7 cellular contexts compared by ENCODE assay signal in the genomic region with DNA sequence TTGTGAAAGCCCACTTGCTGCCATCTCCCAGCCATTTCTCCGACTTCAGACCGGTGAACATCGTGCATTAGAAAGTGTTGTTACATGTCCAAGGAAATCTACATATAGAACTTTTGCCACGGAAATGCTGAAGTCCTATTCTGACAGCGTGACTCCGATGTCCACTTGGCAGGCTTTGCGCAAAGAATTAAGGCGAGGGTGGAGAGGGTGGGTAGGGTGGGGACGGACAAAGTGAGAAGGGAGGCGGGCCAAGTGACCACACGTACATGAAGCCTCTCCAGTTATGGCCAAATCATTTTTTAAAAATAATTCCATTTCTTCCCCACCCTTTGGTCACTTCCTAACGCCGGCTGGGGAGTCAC. TPM values are rescaled to one million over a fixed set of nuclear protein-coding genes. Genes with fewer than 3 reads are reported as not detected.
DNase-seq lines count a peak whose midpoint lies in the region; ATAC-seq and TF ChIP-seq lines count a peak whose summit lies in the region.

No MANE protein-coding gene starts in this region.

- peak overlapping the region; percentile 87 for H2AFZ ChIP-seq in hepatocyte

- H3K9me3 ChIP-seq in HEK293 (ENCODE audit: control insufficient read depth, insufficient read depth, low read depth, low read length) (no peaks in the 10 kb centered on the region), hepatocyte (ENCODE audit: low read depth) (no peaks in the 10 kb centered on the region), spleen (no peaks in the 10 kb centered on the region)

- TF ChIP-seq POLR2A in spleen (IDR thresholded peaks at IDR 0.05) = no peak

- H3K4me3 ChIP-seq in HEK293 (ENCODE audit: low read depth, low read length) (peak overlapping the region; percentile 92), hepatocyte (peak overlapping the region; percentile 65), spleen (peak overlapping the region; percentile 67 to 95 (median 80))

- DNase-seq in hepatocyte (ENCODE audit: low spot score) (no peak), spleen (no peak), NCI-H446 treated with DMSO at 0.1 percent for 48 hours (lab: John Stamatoyannopoulos, UW) (no peak), dermis blood vessel endothelial cell (no peak)

- no peak for TF ChIP-seq CTCF in HEK293 (tag by site-specific recombination; IDR thresholded peaks at IDR 0.05)
- no peak for TF ChIP-seq CTCF in VCaP (conservative IDR thresholded peaks at IDR 0.05)
- no peak for TF ChIP-seq CTCF in hepatocyte (IDR thresholded peaks at IDR 0.05; ENCODE audit: poor library complexity)
- TF ChIP-seq CTCF in spleen (IDR thresholded peaks at IDR 0.05 in 8 of 11, conservative IDR thresholded peaks at IDR 0.05 in 3 of 11) = no peak

- WGBS in hepatocyte (ENCODE audit: low lambda C conversion rate, missing lambda C conversion rate) = 4% methylated on average over 11 of the region's 13 CpGs
- 1 to 3% (median 1%) methylated on average over 13 of the region's 13 CpGs for WGBS in spleen, 5 donors

- H3K79me2 ChIP-seq in hepatocyte = peaks cover 38% of the 10 kb centered on the region

- intact Hi-C loops in spleen (cut with DNase I; ENCODE audit: low total_unique reads) = no loop called here

- ATAC-seq in HG03469 (IDR thresholded peaks at IDR 0.05; ENCODE audit: unreplicated experiment) = no peak

- CTCF ChIA-PET in HEK293 (lab: Yijun Ruan, JAX) = interaction anchor here (0.6 to 8.9 kb wide), 6 partner anchors 9 to 195 kb away, joined by 3 to 98 read pairs (median 6); a partner anchor contains a TSS

- H3K9me2 ChIP-seq in hepatocyte (replicated peaks; ENCODE audit: insufficient read depth) = no peaks in the 10 kb centered on the region

- POLR2A ChIA-PET in HEK293 (lab: Yijun Ruan, JAX) = interaction anchor here (0.5 to 2.3 kb wide), 13 partner anchors 10 to 906 kb away, joined by 3 to 31 read pairs (median 5); a partner anchor contains a TSS

- H3K36me3 ChIP-seq in HEK293 (ENCODE audit: control insufficient read depth in 2 of 2, insufficient read depth in 1 of 2, low read length in 2 of 2) = peaks cover 0 to 6% of the 10 kb centered on the region in 2 experiments; a peak in 1 of 3 replicates
- H3K36me3 ChIP-seq in hepatocyte (replicated peaks; ENCODE audit: insufficient read depth, low read depth) = no peaks in the 10 kb centered on the region
- no peaks in the 10 kb centered on the region for H3K36me3 ChIP-seq in spleen

- H3K4me1 ChIP-seq in HEK293 (ENCODE audit: control insufficient read depth, insufficient read depth, low read length) (no peaks in the 10 kb centered on the region), hepatocyte (ENCODE audit: insufficient read depth) (peaks cover 10% of the 10 kb centered on the region), spleen (peaks cover 13 to 56% (median 34%) of the 10 kb centered on the region in 6 donors)

- H4K20me1 ChIP-seq in hepatocyte (ENCODE audit: insufficient read depth, poor library complexity, severe bottlenecking) = no peaks in the 10 kb centered on the region

- H3K27ac ChIP-seq in HEK293 (ENCODE audit: extremely low read depth, low read depth, low read length) (no peak overlapping the region), VCaP (peak overlapping the region; percentile 61; the same call in 1 of the 2 replicates), hepatocyte (peak overlapping the region; percentile 78), spleen (peak overlapping the region; percentile 75 to 89 (median 86))

- H3K4me2 ChIP-seq in hepatocyte = peak overlapping the region; percentile 85

- H3K27me3 ChIP-seq in hepatocyte = peaks cover 10% of the 10 kb centered on the region
- peaks cover 0 to 29% (median 0%) of the 10 kb centered on the region in 7 donors for H3K27me3 ChIP-seq in spleen (replicated peaks in 1 of 7)

TF ChIP-seq in HEK293, 187 proteins besides CTCF, POLR2A, EP300 and RAD21:
- no peak for TF ChIP-seq KLF10 (tag by site-specific recombination; IDR thresholded peaks at IDR 0.05)
- no peak for TF ChIP-seq KLF7 (tag by site-specific recombination; IDR thresholded peaks at IDR 0.05; ENCODE audit: borderline replicate concordance)
- no peak for TF ChIP-seq ZNF391 (tag by site-specific recombination; IDR thresholded peaks at IDR 0.05; ENCODE audit: borderline replicate concordance, low read depth)
- TF ChIP-seq ZFP69B (tag by site-specific recombination; IDR thresholded peaks at IDR 0.05) = no peak

RNA-seq across cellular contexts. Expression of a gene that starts 0.5 kb away (rescaled TPM):
- total RNA-seq in hepatocyte = 62.7 and 65.7 TPM in 2 replicates
- 35.1 and 46.1 TPM in 2 replicates for polyA plus RNA-seq in hepatocyte
- 10 to 100 TPM; 16.7 to 20.7 (median 18.8) TPM for total RNA-seq in spleen
- 1 to 10 TPM; 3.8 to 8.8 (median 5.6) TPM for polyA plus RNA-seq in spleen
- total RNA-seq in dermis blood vessel endothelial cell = 61.8 and 73.3 TPM in 2 replicates
